1 cellular context compared by ENCODE assay signal in genomic region chr9:137029058-137029922, GRCh38.
TF ChIP-seq lines count a peak whose summit lies in the region.

No MANE protein-coding gene starts in this region.

TF ChIP-seq in K562, 482 proteins besides CTCF, POLR2A, EP300 and RAD21 (continued from another document):
- TF ChIP-seq, protein P1, sequence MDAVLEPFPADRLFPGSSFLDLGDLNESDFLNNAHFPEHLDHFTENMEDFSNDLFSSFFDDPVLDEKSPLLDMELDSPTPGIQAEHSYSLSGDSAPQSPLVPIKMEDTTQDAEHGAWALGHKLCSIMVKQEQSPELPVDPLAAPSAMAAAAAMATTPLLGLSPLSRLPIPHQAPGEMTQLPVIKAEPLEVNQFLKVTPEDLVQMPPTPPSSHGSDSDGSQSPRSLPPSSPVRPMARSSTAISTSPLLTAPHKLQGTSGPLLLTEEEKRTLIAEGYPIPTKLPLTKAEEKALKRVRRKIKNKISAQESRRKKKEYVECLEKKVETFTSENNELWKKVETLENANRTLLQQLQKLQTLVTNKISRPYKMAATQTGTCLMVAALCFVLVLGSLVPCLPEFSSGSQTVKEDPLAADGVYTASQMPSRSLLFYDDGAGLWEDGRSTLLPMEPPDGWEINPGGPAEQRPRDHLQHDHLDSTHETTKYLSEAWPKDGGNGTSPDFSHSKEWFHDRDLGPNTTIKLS (IDR thresholded peaks at IDR 0.05; ENCODE audit: borderline replicate concordance, low read depth), result no peak
- TF ChIP-seq ATF1 (CRISPR knock-in tag; IDR thresholded peaks at IDR 0.05) (no peak), ATF1 (tag; IDR thresholded peaks at IDR 0.05) (peak; percentile 28; the same call in 1 of the 2 replicates), ZNF75A (CRISPR knock-in tag; IDR thresholded peaks at IDR 0.05) (no peak), TAF9B (IDR thresholded peaks at IDR 0.05; ENCODE audit: partially characterized antibody) (no peak), RBM39 (optimal IDR thresholded peaks at IDR 0.05; ENCODE audit: low read depth, low read length) (peak; percentile 84), MAZ (CRISPR knock-in tag; conservative IDR thresholded peaks at IDR 0.05 in 1 of 2, IDR thresholded peaks at IDR 0.05 in 1 of 2) (peak; percentile 44 to 64; a peak in 3 of 4 replicates), ZNF766 (CRISPR knock-in tag; conservative IDR thresholded peaks at IDR 0.05) (no peak), ATF3 (IDR thresholded peaks at IDR 0.05) (no peak), ATF3 (CRISPR knock-in tag; conservative IDR thresholded peaks at IDR 0.05) (0 out of 2 replicates have a peak, but pooled peaks have one; percentile 39), MYC (IDR thresholded peaks at IDR 0.05; ENCODE audit: low read depth, low read length) (peak; percentile 27; the same call in 1 of the 2 replicates), MYC (CRISPR knock-in tag; IDR thresholded peaks at IDR 0.05; ENCODE audit: borderline replicate concordance, low read depth) (no peak), JUN (IDR thresholded peaks at IDR 0.05; ENCODE audit: borderline replicate concordance, low read depth, low read length) (no peak), JUN (CRISPR knock-in tag; IDR thresholded peaks at IDR 0.05; ENCODE audit: borderline replicate concordance) (0 out of 2 replicates have a peak, but pooled peaks have one; percentile 6), RCOR1 (IDR thresholded peaks at IDR 0.05; ENCODE audit: borderline replicate concordance in 1 of 2, low read depth in 2 of 2, low read length in 2 of 2) (peak in 1 of 2 experiments; percentile 75; a peak in 2 of 4 replicates), SREBF2 (CRISPR knock-in tag; IDR thresholded peaks at IDR 0.05) (no peak), ESRRA (IDR thresholded peaks at IDR 0.05; ENCODE audit: borderline replicate concordance, low read depth) (peak; percentile 91), ZBTB17 (CRISPR knock-in tag; IDR thresholded peaks at IDR 0.05) (0 out of 2 replicates have a peak, but pooled peaks have one; percentile 21), FOXK2 (conservative IDR thresholded peaks at IDR 0.05 in 1 of 2, IDR thresholded peaks at IDR 0.05 in 1 of 2; ENCODE audit: low read depth in 2 of 2) (peak in 1 of 2 experiments; percentile 35; a peak in 1 of 4 replicates), ZNF778 (CRISPR knock-in tag; IDR thresholded peaks at IDR 0.05) (no peak), ZNF740 (CRISPR knock-in tag; IDR thresholded peaks at IDR 0.05) (no peak; the same call in 1 of the 2 replicates), ZNF740 (tag; IDR thresholded peaks at IDR 0.05) (no peak), MBD2 (IDR thresholded peaks at IDR 0.05; ENCODE audit: borderline replicate concordance, low read depth) (0 out of 2 replicates have a peak, but pooled peaks have one; percentile 25), ATF7 (IDR thresholded peaks at IDR 0.05) (peak; percentile 21; the same call in 1 of the 2 replicates), SMARCC2 (IDR thresholded peaks at IDR 0.05; ENCODE audit: low read depth) (no peak), ZC3H11A (IDR thresholded peaks at IDR 0.05; ENCODE audit: low read depth, low read length) (no peak), POLR2AphosphoS5 (IDR thresholded peaks at IDR 0.05; ENCODE audit: control insufficient read depth, insufficient read depth, low read depth, low read length) (no peak), TSHZ1 (CRISPR knock-in tag; IDR thresholded peaks at IDR 0.05) (no peak), SMC3 (conservative IDR thresholded peaks at IDR 0.05; ENCODE audit: insufficient read depth, low read depth, low read length) (peak; percentile 51; the same call in 1 of the 2 replicates), BCOR (IDR thresholded peaks at IDR 0.05) (peak; percentile 96), CREB3 (tag; conservative IDR thresholded peaks at IDR 0.05; ENCODE audit: low read depth) (no peak), NCOR1 (IDR thresholded peaks at IDR 0.05) (no peak), TFAM (CRISPR knock-in tag; conservative IDR thresholded peaks at IDR 0.05) (no peak), MLX (CRISPR knock-in tag; conservative IDR thresholded peaks at IDR 0.05) (0 out of 4 replicates have a peak, but pooled peaks of 1 of the 2 experiments have one; percentile 23), XRCC5 (IDR thresholded peaks at IDR 0.05; ENCODE audit: low read depth, low read length) (peak; percentile 77; the same call in 1 of the 2 replicates), SMAD2 (IDR thresholded peaks at IDR 0.05; ENCODE audit: low read depth, low read length) (no peak), FUS (optimal IDR thresholded peaks at IDR 0.05; ENCODE audit: low read depth, low read length) (no peak), JUND (IDR thresholded peaks at IDR 0.05; ENCODE audit: borderline replicate concordance, low read depth, low read length) (0 out of 2 replicates have a peak, but pooled peaks have one; percentile 3), JUND (tag; IDR thresholded peaks at IDR 0.05; ENCODE audit: borderline replicate concordance, low read depth, low read length) (no peak; the same call in 2 of the 3 replicates), ARHGAP35 (IDR thresholded peaks at IDR 0.05; ENCODE audit: partially characterized antibody) (no peak), CEBPB (tag; IDR thresholded peaks at IDR 0.05) (no peak), IFI16 (CRISPR knock-in tag; IDR thresholded peaks at IDR 0.05) (no peak), HMGN3 (IDR thresholded peaks at IDR 0.05; ENCODE audit: borderline replicate concordance, extremely low read depth, insufficient read length, low read depth, low read length) (no peak), ZNF274 (IDR thresholded peaks at IDR 0.05; ENCODE audit: borderline replicate concordance, low read depth, low read length) (no peak)
- TF ChIP-seq, protein P2, sequence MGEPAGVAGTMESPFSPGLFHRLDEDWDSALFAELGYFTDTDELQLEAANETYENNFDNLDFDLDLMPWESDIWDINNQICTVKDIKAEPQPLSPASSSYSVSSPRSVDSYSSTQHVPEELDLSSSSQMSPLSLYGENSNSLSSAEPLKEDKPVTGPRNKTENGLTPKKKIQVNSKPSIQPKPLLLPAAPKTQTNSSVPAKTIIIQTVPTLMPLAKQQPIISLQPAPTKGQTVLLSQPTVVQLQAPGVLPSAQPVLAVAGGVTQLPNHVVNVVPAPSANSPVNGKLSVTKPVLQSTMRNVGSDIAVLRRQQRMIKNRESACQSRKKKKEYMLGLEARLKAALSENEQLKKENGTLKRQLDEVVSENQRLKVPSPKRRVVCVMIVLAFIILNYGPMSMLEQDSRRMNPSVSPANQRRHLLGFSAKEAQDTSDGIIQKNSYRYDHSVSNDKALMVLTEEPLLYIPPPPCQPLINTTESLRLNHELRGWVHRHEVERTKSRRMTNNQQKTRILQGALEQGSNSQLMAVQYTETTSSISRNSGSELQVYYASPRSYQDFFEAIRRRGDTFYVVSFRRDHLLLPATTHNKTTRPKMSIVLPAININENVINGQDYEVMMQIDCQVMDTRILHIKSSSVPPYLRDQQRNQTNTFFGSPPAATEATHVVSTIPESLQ (CRISPR knock-in tag; IDR thresholded peaks at IDR 0.05), result no peak
- TF ChIP-seq, protein P3, sequence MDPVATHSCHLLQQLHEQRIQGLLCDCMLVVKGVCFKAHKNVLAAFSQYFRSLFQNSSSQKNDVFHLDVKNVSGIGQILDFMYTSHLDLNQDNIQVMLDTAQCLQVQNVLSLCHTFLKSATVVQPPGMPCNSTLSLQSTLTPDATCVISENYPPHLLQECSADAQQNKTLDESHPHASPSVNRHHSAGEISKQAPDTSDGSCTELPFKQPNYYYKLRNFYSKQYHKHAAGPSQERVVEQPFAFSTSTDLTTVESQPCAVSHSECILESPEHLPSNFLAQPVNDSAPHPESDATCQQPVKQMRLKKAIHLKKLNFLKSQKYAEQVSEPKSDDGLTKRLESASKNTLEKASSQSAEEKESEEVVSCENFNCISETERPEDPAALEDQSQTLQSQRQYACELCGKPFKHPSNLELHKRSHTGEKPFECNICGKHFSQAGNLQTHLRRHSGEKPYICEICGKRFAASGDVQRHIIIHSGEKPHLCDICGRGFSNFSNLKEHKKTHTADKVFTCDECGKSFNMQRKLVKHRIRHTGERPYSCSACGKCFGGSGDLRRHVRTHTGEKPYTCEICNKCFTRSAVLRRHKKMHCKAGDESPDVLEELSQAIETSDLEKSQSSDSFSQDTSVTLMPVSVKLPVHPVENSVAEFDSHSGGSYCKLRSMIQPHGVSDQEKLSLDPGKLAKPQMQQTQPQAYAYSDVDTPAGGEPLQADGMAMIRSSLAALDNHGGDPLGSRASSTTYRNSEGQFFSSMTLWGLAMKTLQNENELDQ (CRISPR knock-in tag; IDR thresholded peaks at IDR 0.05; ENCODE audit: borderline replicate concordance), result no peak
- TF ChIP-seq, protein P4, sequence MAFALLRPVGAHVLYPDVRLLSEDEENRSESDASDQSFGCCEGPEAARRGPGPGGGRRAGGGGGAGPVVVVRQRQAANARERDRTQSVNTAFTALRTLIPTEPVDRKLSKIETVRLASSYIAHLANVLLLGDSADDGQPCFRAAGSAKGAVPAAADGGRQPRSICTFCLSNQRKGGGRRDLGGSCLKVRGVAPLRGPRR (CRISPR knock-in tag; IDR thresholded peaks at IDR 0.05), result no peak
- TF ChIP-seq, protein P5, sequence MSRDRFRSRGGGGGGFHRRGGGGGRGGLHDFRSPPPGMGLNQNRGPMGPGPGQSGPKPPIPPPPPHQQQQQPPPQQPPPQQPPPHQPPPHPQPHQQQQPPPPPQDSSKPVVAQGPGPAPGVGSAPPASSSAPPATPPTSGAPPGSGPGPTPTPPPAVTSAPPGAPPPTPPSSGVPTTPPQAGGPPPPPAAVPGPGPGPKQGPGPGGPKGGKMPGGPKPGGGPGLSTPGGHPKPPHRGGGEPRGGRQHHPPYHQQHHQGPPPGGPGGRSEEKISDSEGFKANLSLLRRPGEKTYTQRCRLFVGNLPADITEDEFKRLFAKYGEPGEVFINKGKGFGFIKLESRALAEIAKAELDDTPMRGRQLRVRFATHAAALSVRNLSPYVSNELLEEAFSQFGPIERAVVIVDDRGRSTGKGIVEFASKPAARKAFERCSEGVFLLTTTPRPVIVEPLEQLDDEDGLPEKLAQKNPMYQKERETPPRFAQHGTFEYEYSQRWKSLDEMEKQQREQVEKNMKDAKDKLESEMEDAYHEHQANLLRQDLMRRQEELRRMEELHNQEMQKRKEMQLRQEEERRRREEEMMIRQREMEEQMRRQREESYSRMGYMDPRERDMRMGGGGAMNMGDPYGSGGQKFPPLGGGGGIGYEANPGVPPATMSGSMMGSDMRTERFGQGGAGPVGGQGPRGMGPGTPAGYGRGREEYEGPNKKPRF (IDR thresholded peaks at IDR 0.05; ENCODE audit: low read depth, low read length), result no peak
